In genomic region chr5:188488-189481, GRCh38 we compare ENCODE assay signal across 8 cellular contexts. TPM values are rescaled to one million over a fixed set of nuclear protein-coding genes. Genes with fewer than 3 reads are reported as not detected.
DNase-seq lines count a peak whose midpoint lies in the region; ATAC-seq and TF ChIP-seq lines count a peak whose summit lies in the region.

No MANE protein-coding gene starts in this region.

- peak; percentile 96 for DNase-seq in GM13976 (ENCODE audit: low spot score)
- peak; percentile 86 for DNase-seq in NCI-H1436 (lab: John Stamatoyannopoulos, UW)
- DNase-seq in T-helper 1 cell = peak; percentile 67 to 84 (median 77)
- peak; percentile 62 for DNase-seq in amniotic stem cell (lab: John Stamatoyannopoulos, UW)
- DNase-seq in right atrium auricular region (ENCODE audit: low spot score) = peak; percentile 88
- DNase-seq in renal cortical epithelial cell (ENCODE audit: low read depth) = peak; percentile 54
- DNase-seq in cortex of kidney (lab: John Stamatoyannopoulos, UW) = no peak

- peak overlapping the region in 1 of 2 donors; percentile 26 for H3K4me3 ChIP-seq in right atrium auricular region

- peaks cover 0 to 46% of the 10 kb centered on the region in 2 donors for H3K4me1 ChIP-seq in right atrium auricular region

- in situ Hi-C loops in GM13976 (cut with MboI; ENCODE audit: low sequenced_read_pairs, unreplicated experiment) = no loop called here

- TF ChIP-seq CTCF in GM13976 (IDR thresholded peaks at IDR 0.05; ENCODE audit: borderline replicate concordance, control extremely low read depth, extremely low read depth, insufficient read depth, missing control alignments) (peak; percentile 85), right atrium auricular region (IDR thresholded peaks at IDR 0.05) (peak; percentile 90 to 94)

- no peaks in the 10 kb centered on the region for H3K27me3 ChIP-seq in right atrium auricular region

- peak; percentile 69 for ATAC-seq in HG02763 (IDR thresholded peaks at IDR 0.05; ENCODE audit: unreplicated experiment)

- H3K27ac ChIP-seq in right atrium auricular region = peak overlapping the region; percentile 93 to 94

- no peaks in the 10 kb centered on the region for H3K36me3 ChIP-seq in right atrium auricular region

- no peaks in the 10 kb centered on the region for H3K9me3 ChIP-seq in right atrium auricular region

RNA-seq across cellular contexts. Expression of gene LRRC14B, which starts 2.5 kb away (rescaled TPM):
- total RNA-seq in right atrium auricular region (10 to 100 TPM in 1 of 2 donors, 1 to 10 TPM in 1; 7.7 to 51.0 TPM), renal cortical epithelial cell (not detected in 2 replicates)

RNA-seq across cellular contexts. Expression of gene CCDC127, which starts 29.2 kb away (rescaled TPM):
- 1 to 10 TPM; 5.6 to 7.1 TPM for total RNA-seq in right atrium auricular region
- total RNA-seq in renal cortical epithelial cell = 3.6 and 9.9 TPM in 2 replicates

RNA-seq across cellular contexts. Expression of gene SDHA, which starts 29.3 kb away (rescaled TPM):
- total RNA-seq in right atrium auricular region (100 to 1,000 TPM; 242 to 366 TPM), renal cortical epithelial cell (128 and 233 TPM in 2 replicates)
